ENCODE assay signal across 1 cellular context in genomic region chr20:46720776-46721425, GRCh38.
TF ChIP-seq lines count a peak whose summit lies in the region.

No MANE protein-coding gene starts in this region.

TF ChIP-seq in WTC11, 78 proteins besides CTCF, POLR2A, EP300 and RAD21 (continued from another document):
- TF ChIP-seq AR (CRISPR knock-in tag; IDR thresholded peaks at IDR 0.05): no peak
- TF ChIP-seq MLX (CRISPR knock-in tag; IDR thresholded peaks at IDR 0.05): no peak
- no peak for TF ChIP-seq GABPB1 (CRISPR knock-in tag; IDR thresholded peaks at IDR 0.05)
- no peak for TF ChIP-seq KAT7 (CRISPR knock-in tag; IDR thresholded peaks at IDR 0.05; ENCODE audit: borderline replicate concordance)
- TF ChIP-seq ZBTB21 (CRISPR knock-in tag; IDR thresholded peaks at IDR 0.05; ENCODE audit: borderline replicate concordance): no peak
- TF ChIP-seq ETV6 (CRISPR knock-in tag; IDR thresholded peaks at IDR 0.05): no peak
- no peak for TF ChIP-seq USF2 (CRISPR knock-in tag; IDR thresholded peaks at IDR 0.05)
- TF ChIP-seq FOXP1 (CRISPR knock-in tag; IDR thresholded peaks at IDR 0.05; ENCODE audit: borderline replicate concordance): no peak
- TF ChIP-seq GTF2I (CRISPR knock-in tag; conservative IDR thresholded peaks at IDR 0.05): no peak
